In genomic region chrX:36908801-36909403, GRCh38 we compare ENCODE assay signal across 9 cellular contexts.
DNase-seq lines count a peak whose midpoint lies in the region; ATAC-seq and TF ChIP-seq lines count a peak whose summit lies in the region.
"Had no signal": no experiment of that assay in that cellular context is flagged by ENCODE, and none has a peak within 500 bp of the region (broad histone marks: within the 10 kb centered on the region; RNA-seq: fewer than 3 reads in every experiment).

No MANE protein-coding gene starts in this region.

- no peaks in the 10 kb centered on the region for H3K4me1 Mint-ChIP-seq in activated CD4-positive, alpha-beta T cell treated with anti-CD3 and anti-CD28 coated beads, Interleukin-2, amount 10 ng/mL, durations not matched to agents 7 days and 5 days

- no peak overlapping the region for H3K27ac Mint-ChIP-seq in activated CD4-positive, alpha-beta T cell treated with anti-CD3 and anti-CD28 coated beads, Interleukin-2, amount 10 ng/mL, durations not matched to agents 7 days and 5 days

- H3K9ac ChIP-seq in MM.1S (ENCODE audit: low read length), result no peak overlapping the region

- TF ChIP-seq POLR2A in vagina (IDR thresholded peaks at IDR 0.05), result no peak

- H2AFZ ChIP-seq in MM.1S (ENCODE audit: low read length), result no peak overlapping the region

- no peaks in the 10 kb centered on the region for H4K20me1 ChIP-seq in MM.1S (ENCODE audit: insufficient read depth, low read length)

- TF ChIP-seq CTCF in MM.1S (IDR thresholded peaks at IDR 0.05; ENCODE audit: low read length) (peak; percentile 57), WERI-Rb-1 (IDR thresholded peaks at IDR 0.05; ENCODE audit: low read depth, low read length) (0 out of 2 replicates have a peak, but pooled peaks have one; percentile 8), vagina (IDR thresholded peaks at IDR 0.05) (no peak)

- H3K36me3 ChIP-seq in MM.1S (replicated peaks; ENCODE audit: insufficient read depth, low read length) (no peaks in the 10 kb centered on the region), WERI-Rb-1 (no peaks in the 10 kb centered on the region), vagina (no peaks in the 10 kb centered on the region)
- H3K36me3 ChIP-seq: HAP-1 had no signal

- CTCF ChIA-PET in activated CD4-positive, alpha-beta T cell treated with anti-CD3 and anti-CD28 coated beads, Interleukin-2, amount 10 ng/mL, durations not matched to agents 7 days and 5 days (lab: Charles Lee), result no interaction called here

- H3K4me1 ChIP-seq in MM.1S (ENCODE audit: low read length), result no peaks in the 10 kb centered on the region
- H3K4me1 ChIP-seq in vagina, result no peaks in the 10 kb centered on the region

- no peaks in the 10 kb centered on the region for H3K79me2 ChIP-seq in MM.1S (ENCODE audit: low read length)

- H3K27me3 ChIP-seq in MM.1S (replicated peaks; ENCODE audit: insufficient read depth, low read length) (no peaks in the 10 kb centered on the region), WERI-Rb-1 (ENCODE audit: insufficient read depth, low read depth, severe bottlenecking) (no peaks in the 10 kb centered on the region), vagina (no peaks in the 10 kb centered on the region)

- no peak overlapping the region for H3K27ac ChIP-seq in MM.1S (ENCODE audit: low read length)
- H3K27ac ChIP-seq in WERI-Rb-1, result no peak overlapping the region
- H3K27ac ChIP-seq in vagina, result no peak overlapping the region

- no peak overlapping the region for H3K4me3 Mint-ChIP-seq in activated CD4-positive, alpha-beta T cell treated with anti-CD3 and anti-CD28 coated beads, Interleukin-2, amount 10 ng/mL, durations not matched to agents 7 days and 5 days

- peak; percentile 19 to 46 for DNase-seq in AML-193 (lab: John Stamatoyannopoulos, UW)
- DNase-seq in MM.1S, result peak; percentile 21
- DNase-seq in WERI-Rb-1, result no peak
- peak; percentile 15 for DNase-seq in left kidney (ENCODE audit: low read depth, low spot score)
- DNase-seq in vagina (ENCODE audit: extremely low spot score in 2 of 2), result no peak
- no peak for DNase-seq in activated CD4-positive, alpha-beta T cell treated with anti-CD3 and anti-CD28 coated beads, Interleukin-2, amount 10 ng/mL, durations not matched to agents 7 days and 5 days
- DNase-seq in islet precursor cell, result no peak

- POLR2A ChIA-PET in activated CD4-positive, alpha-beta T cell treated with anti-CD3 and anti-CD28 coated beads, Interleukin-2, amount 10 ng/mL, durations not matched to agents 7 days and 5 days (lab: Charles Lee), result no interaction called here

- no peaks in the 10 kb centered on the region for H3K27me3 Mint-ChIP-seq in activated CD4-positive, alpha-beta T cell treated with anti-CD3 and anti-CD28 coated beads, Interleukin-2, amount 10 ng/mL, durations not matched to agents 7 days and 5 days

- no peaks in the 10 kb centered on the region for H3F3A ChIP-seq in MM.1S (ENCODE audit: insufficient read depth, low read length)

- no peaks in the 10 kb centered on the region for H3K9me3 ChIP-seq in MM.1S (replicated peaks; ENCODE audit: insufficient read depth, low read length)
- H3K9me3 ChIP-seq in WERI-Rb-1 (ENCODE audit: severe bottlenecking), result no peaks in the 10 kb centered on the region
- no peaks in the 10 kb centered on the region for H3K9me3 ChIP-seq in vagina

- intact Hi-C loops in vagina (cut with DNase I), result no loop called here

- no peaks in the 10 kb centered on the region for H3K9me3 Mint-ChIP-seq in activated CD4-positive, alpha-beta T cell treated with anti-CD3 and anti-CD28 coated beads, Interleukin-2, amount 10 ng/mL, durations not matched to agents 7 days and 5 days

- ATAC-seq in GM19395 (IDR thresholded peaks at IDR 0.05; ENCODE audit: unreplicated experiment), result peak; percentile 90

- H3K4me3 ChIP-seq in MM.1S (ENCODE audit: low read length), result no peak overlapping the region
- H3K4me3 ChIP-seq in WERI-Rb-1 (ENCODE audit: low read depth, low read length), result no peak overlapping the region
- no peak overlapping the region for H3K4me3 ChIP-seq in vagina
- H3K4me3 ChIP-seq: HAP-1 had no signal

- H3K4me2 ChIP-seq in MM.1S (ENCODE audit: low read depth, low read length), result no peak overlapping the region

- H3K9me2 ChIP-seq in MM.1S (replicated peaks; ENCODE audit: insufficient read depth, low read length), result no peaks in the 10 kb centered on the region

- no peaks in the 10 kb centered on the region for H3K36me3 Mint-ChIP-seq in activated CD4-positive, alpha-beta T cell treated with anti-CD3 and anti-CD28 coated beads, Interleukin-2, amount 10 ng/mL, durations not matched to agents 7 days and 5 days (ENCODE audit: low read depth)

Comparison
In these comparisons a context has a peak if more than half of its experiments do, and no peak if none do; other contexts are left out.
1. DNase-seq: peak in AML-193 (2 of 2), MM.1S (single experiment) and left kidney (single experiment); none in WERI-Rb-1 (single experiment), vagina (0 of 2), activated CD4-positive, alpha-beta T cell treated with anti-CD3 and anti-CD28 coated beads, Interleukin-2, amount 10 ng/mL, durations not matched to agents 7 days and 5 days (single experiment) and islet precursor cell (single experiment).
2. CTCF ChIP-seq: peak in MM.1S (single experiment) and WERI-Rb-1 (single experiment); none in vagina (0 of 3).